Comparison of ENCODE assay signal across 1 cellular context in the genomic region with DNA sequence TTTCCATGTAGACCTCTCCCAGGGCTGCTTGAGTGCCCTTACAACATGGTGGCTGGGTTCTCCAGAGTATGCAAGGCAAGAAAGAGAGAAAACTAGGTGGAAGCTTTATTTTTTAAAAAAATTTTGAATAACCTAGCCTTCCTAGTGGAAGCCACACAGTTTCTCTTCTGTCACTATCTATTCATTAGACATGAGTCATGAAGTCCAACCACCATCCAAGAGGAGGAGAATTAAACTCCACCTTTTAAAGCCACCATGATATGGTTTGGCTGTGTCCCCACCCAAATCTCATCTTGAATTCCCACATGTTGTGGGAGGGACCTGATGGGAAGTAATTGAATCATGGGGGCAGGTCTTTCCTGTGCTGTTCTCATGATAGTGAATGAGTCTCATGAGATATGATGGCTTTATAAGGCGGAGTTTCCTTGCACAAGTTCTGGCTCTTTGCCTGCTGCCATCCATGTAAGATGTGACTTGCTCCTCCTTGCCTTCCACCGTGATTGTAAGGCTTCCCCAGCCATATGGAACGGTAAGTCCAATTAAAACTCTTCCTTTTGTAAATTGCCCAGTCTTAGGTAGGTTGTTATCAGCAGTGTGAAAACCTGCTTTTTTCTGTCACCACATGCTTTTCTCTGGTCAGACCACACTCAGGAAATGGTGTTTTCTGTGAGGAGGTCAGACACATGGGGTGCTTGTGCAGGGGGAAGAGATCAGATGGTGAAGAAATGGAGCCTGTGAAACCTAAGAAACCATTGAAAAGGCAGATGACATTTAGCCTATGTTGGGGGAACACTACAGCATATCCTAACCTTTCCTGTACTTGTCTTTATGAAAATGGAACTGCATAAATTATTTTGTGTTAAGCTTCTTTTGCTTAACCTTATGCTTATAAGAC.
TF ChIP-seq lines count a peak whose summit lies in the region.

No MANE protein-coding gene starts in this region.

TF ChIP-seq in WTC11, 78 proteins besides CTCF, POLR2A, EP300 and RAD21 (continued from another document):
- TF ChIP-seq, protein P1, sequence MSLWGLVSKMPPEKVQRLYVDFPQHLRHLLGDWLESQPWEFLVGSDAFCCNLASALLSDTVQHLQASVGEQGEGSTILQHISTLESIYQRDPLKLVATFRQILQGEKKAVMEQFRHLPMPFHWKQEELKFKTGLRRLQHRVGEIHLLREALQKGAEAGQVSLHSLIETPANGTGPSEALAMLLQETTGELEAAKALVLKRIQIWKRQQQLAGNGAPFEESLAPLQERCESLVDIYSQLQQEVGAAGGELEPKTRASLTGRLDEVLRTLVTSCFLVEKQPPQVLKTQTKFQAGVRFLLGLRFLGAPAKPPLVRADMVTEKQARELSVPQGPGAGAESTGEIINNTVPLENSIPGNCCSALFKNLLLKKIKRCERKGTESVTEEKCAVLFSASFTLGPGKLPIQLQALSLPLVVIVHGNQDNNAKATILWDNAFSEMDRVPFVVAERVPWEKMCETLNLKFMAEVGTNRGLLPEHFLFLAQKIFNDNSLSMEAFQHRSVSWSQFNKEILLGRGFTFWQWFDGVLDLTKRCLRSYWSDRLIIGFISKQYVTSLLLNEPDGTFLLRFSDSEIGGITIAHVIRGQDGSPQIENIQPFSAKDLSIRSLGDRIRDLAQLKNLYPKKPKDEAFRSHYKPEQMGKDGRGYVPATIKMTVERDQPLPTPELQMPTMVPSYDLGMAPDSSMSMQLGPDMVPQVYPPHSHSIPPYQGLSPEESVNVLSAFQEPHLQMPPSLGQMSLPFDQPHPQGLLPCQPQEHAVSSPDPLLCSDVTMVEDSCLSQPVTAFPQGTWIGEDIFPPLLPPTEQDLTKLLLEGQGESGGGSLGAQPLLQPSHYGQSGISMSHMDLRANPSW (CRISPR knock-in tag; conservative IDR thresholded peaks at IDR 0.05; ENCODE audit: low read depth): no peak
- TF ChIP-seq, protein P2, sequence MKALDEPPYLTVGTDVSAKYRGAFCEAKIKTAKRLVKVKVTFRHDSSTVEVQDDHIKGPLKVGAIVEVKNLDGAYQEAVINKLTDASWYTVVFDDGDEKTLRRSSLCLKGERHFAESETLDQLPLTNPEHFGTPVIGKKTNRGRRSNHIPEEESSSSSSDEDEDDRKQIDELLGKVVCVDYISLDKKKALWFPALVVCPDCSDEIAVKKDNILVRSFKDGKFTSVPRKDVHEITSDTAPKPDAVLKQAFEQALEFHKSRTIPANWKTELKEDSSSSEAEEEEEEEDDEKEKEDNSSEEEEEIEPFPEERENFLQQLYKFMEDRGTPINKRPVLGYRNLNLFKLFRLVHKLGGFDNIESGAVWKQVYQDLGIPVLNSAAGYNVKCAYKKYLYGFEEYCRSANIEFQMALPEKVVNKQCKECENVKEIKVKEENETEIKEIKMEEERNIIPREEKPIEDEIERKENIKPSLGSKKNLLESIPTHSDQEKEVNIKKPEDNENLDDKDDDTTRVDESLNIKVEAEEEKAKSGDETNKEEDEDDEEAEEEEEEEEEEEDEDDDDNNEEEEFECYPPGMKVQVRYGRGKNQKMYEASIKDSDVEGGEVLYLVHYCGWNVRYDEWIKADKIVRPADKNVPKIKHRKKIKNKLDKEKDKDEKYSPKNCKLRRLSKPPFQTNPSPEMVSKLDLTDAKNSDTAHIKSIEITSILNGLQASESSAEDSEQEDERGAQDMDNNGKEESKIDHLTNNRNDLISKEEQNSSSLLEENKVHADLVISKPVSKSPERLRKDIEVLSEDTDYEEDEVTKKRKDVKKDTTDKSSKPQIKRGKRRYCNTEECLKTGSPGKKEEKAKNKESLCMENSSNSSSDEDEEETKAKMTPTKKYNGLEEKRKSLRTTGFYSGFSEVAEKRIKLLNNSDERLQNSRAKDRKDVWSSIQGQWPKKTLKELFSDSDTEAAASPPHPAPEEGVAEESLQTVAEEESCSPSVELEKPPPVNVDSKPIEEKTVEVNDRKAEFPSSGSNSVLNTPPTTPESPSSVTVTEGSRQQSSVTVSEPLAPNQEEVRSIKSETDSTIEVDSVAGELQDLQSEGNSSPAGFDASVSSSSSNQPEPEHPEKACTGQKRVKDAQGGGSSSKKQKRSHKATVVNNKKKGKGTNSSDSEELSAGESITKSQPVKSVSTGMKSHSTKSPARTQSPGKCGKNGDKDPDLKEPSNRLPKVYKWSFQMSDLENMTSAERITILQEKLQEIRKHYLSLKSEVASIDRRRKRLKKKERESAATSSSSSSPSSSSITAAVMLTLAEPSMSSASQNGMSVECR (CRISPR knock-in tag; IDR thresholded peaks at IDR 0.05; ENCODE audit: borderline replicate concordance): no peak
- TF ChIP-seq, protein P3, sequence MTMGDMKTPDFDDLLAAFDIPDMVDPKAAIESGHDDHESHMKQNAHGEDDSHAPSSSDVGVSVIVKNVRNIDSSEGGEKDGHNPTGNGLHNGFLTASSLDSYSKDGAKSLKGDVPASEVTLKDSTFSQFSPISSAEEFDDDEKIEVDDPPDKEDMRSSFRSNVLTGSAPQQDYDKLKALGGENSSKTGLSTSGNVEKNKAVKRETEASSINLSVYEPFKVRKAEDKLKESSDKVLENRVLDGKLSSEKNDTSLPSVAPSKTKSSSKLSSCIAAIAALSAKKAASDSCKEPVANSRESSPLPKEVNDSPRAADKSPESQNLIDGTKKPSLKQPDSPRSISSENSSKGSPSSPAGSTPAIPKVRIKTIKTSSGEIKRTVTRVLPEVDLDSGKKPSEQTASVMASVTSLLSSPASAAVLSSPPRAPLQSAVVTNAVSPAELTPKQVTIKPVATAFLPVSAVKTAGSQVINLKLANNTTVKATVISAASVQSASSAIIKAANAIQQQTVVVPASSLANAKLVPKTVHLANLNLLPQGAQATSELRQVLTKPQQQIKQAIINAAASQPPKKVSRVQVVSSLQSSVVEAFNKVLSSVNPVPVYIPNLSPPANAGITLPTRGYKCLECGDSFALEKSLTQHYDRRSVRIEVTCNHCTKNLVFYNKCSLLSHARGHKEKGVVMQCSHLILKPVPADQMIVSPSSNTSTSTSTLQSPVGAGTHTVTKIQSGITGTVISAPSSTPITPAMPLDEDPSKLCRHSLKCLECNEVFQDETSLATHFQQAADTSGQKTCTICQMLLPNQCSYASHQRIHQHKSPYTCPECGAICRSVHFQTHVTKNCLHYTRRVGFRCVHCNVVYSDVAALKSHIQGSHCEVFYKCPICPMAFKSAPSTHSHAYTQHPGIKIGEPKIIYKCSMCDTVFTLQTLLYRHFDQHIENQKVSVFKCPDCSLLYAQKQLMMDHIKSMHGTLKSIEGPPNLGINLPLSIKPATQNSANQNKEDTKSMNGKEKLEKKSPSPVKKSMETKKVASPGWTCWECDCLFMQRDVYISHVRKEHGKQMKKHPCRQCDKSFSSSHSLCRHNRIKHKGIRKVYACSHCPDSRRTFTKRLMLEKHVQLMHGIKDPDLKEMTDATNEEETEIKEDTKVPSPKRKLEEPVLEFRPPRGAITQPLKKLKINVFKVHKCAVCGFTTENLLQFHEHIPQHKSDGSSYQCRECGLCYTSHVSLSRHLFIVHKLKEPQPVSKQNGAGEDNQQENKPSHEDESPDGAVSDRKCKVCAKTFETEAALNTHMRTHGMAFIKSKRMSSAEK (CRISPR knock-in tag; IDR thresholded peaks at IDR 0.05; ENCODE audit: borderline replicate concordance): no peak
- no peak for TF ChIP-seq EMX1 (CRISPR knock-in tag; IDR thresholded peaks at IDR 0.05)
- TF ChIP-seq, protein P4, sequence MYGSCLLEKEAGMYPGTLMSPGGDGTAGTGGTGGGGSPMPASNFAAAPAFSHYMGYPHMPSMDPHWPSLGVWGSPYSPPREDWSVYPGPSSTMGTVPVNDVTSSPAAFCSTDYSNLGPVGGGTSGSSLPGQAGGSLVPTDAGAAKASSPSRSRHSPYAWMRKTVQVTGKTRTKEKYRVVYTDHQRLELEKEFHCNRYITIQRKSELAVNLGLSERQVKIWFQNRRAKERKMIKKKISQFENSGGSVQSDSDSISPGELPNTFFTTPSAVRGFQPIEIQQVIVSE (CRISPR knock-in tag; IDR thresholded peaks at IDR 0.05; ENCODE audit: borderline replicate concordance): no peak
